ENCODE assay signal across 27 cellular contexts in genomic region chr15:74674161-74674560, GRCh38. TPM values are rescaled to one million over a fixed set of nuclear protein-coding genes. Genes with fewer than 3 reads are reported as not detected.
"Had no signal": no experiment of that assay in that cellular context is flagged by ENCODE, and none has a peak within 500 bp of the region (broad histone marks: within the 10 kb centered on the region; RNA-seq: fewer than 3 reads in every experiment).

No MANE protein-coding gene starts in this region.

- H3K9ac ChIP-seq: neural progenitor cell, parathyroid adenoma had no signal

- H3K9me3 ChIP-seq: gastrocnemius medialis, left lung, right lobe of liver, stomach, testis, tibial artery, vagina had no signal

- H3K36me3 ChIP-seq: neural progenitor cell had no signal

- H3K9me3 Mint-ChIP-seq: natural killer cell, neural progenitor cell had no signal

- H3K4me3 Mint-ChIP-seq: natural killer cell, neural progenitor cell had no signal

- H3K27me3 Mint-ChIP-seq: progenitor cell of endocrine pancreas had no signal

- DNase-seq: dermis blood vessel endothelial cell; effector memory CD4-positive, alpha-beta T cell; foreskin fibroblast; gastrocnemius medialis; head of caudate nucleus; kidney; left cardiac atrium; left lung; mammary epithelial cell; natural killer cell; right lobe of liver; small intestine; stimulated activated CD4-positive, alpha-beta T cell treated with anti-CD3 and anti-CD28 coated beads, Interleukin-15, amount 100 ng/mL, for 24 hours; stimulated activated CD4-positive, alpha-beta T cell treated with anti-CD3 and anti-CD28 coated beads, Interleukin-4, amount 100 ng/mL, for 1 hour; stimulated activated CD8-positive, alpha-beta memory T cell treated with anti-CD3 and anti-CD28 coated beads, Interleukin-4, amount 100 ng/mL, for 48 hours; stimulated activated naive CD4-positive, alpha-beta T cell treated with Interleukin-2 at 50 U/mL for 16 hours; stomach; substantia nigra; testis; tibial artery had no signal

- H3K27ac ChIP-seq: coronary artery, gastrocnemius medialis, left lung, neural progenitor cell, parathyroid adenoma, right lobe of liver, stomach, testis, tibial artery, vagina had no signal

- ATAC-seq: gastrocnemius medialis, left cardiac atrium, left lung, natural killer cell, right lobe of liver had no signal

- H3K4me3 ChIP-seq: coronary artery, gastrocnemius medialis, left lung, neural progenitor cell, right lobe of liver, stomach, testis, tibial artery, vagina had no signal

- H3K27me3 ChIP-seq: gastrocnemius medialis, left lung, neural progenitor cell, right lobe of liver, stomach, testis, tibial artery, vagina had no signal

- H3K4me1 Mint-ChIP-seq: neural progenitor cell had no signal

- H3K4me1 ChIP-seq: gastrocnemius medialis, left lung, neural progenitor cell, parathyroid adenoma, right lobe of liver, testis, tibial artery, vagina had no signal

- H3K36me3 Mint-ChIP-seq: natural killer cell had no signal

- H3K27ac Mint-ChIP-seq: natural killer cell, neural progenitor cell, progenitor cell of endocrine pancreas had no signal

RNA-seq across cellular contexts. Expression of gene CYP1A1, which starts 51.2 kb away (rescaled TPM):
- total RNA-seq: left lung, mononuclear cell, ureter had no signal
